ENCODE assay signal across 19 cellular contexts in genomic region chr1:70290248-70290647, GRCh38.
DNase-seq lines count a peak whose midpoint lies in the region; ATAC-seq, FAIRE-seq and TF ChIP-seq lines count a peak whose summit lies in the region.
"Had no signal": no experiment of that assay in that cellular context is flagged by ENCODE, and none has a peak within 500 bp of the region (broad histone marks: within the 10 kb centered on the region; RNA-seq: fewer than 3 reads in every experiment).

No MANE protein-coding gene starts in this region.

- H3K4me1 Mint-ChIP-seq in activated naive CD4-positive, alpha-beta T cell treated with anti-CD3 and anti-CD28 coated beads, Interleukin-2, amount 10 ng/mL, durations not matched to agents 7 days and 5 days = no peaks in the 10 kb centered on the region
- H3K4me1 Mint-ChIP-seq: activated naive CD8-positive, alpha-beta T cell treated with anti-CD3 and anti-CD28 coated beads, Interleukin-2, amount 10 ng/mL, durations not matched to agents 7 days and 5 days had no signal

- H2BK20ac ChIP-seq in IMR-90 (ENCODE audit: low read depth, low read length) = no peak overlapping the region

- ATAC-seq in IMR-90 (ENCODE audit: low read depth) = peak; percentile 77
- no peak for ATAC-seq in GM18511 (IDR thresholded peaks at IDR 0.05; ENCODE audit: unreplicated experiment)
- ATAC-seq: heart right ventricle had no signal

- no peaks in the 10 kb centered on the region for H4K20me1 ChIP-seq in IMR-90 (ENCODE audit: insufficient read depth, low read length)

- peaks cover 12% of the 10 kb centered on the region for H3K36me3 ChIP-seq in IMR-90 (ENCODE audit: control insufficient read depth, insufficient read depth, low read length)
- H3K36me3 ChIP-seq in bronchial epithelial cell (ENCODE audit: control insufficient read depth, insufficient read depth, low read length) = no peaks in the 10 kb centered on the region
- H3K36me3 ChIP-seq: BE2C had no signal

- H3K4ac ChIP-seq in IMR-90 (ENCODE audit: low read depth, low read length) = no peak overlapping the region

- H3K4me3 ChIP-seq in IMR-90 (ENCODE audit: insufficient read depth, low read depth, low read length) (no peak overlapping the region), bronchial epithelial cell (ENCODE audit: low read depth, low read length) (no peak overlapping the region), fibroblast of pulmonary artery (replicated peaks; ENCODE audit: low read depth, low read length) (no peak overlapping the region)
- H3K4me3 ChIP-seq: dorsolateral prefrontal cortex, heart right ventricle had no signal

- H4K91ac ChIP-seq in IMR-90 (ENCODE audit: insufficient read depth, low read depth, low read length) = no peak overlapping the region

- no peak overlapping the region for H2BK120ac ChIP-seq in IMR-90 (ENCODE audit: low read depth, low read length)

- no TSS peak for BruUV-seq in IMR-90 (replicated peaks; lab: Mats Ljungman, UMichigan)

- no peak overlapping the region for H2BK15ac ChIP-seq in IMR-90 (ENCODE audit: low read depth, low read length)

- no peak overlapping the region for H2BK5ac ChIP-seq in IMR-90 (ENCODE audit: low read depth, low read length, poor library complexity, severe bottlenecking)

- intact Hi-C loops in IMR-90 (cut with micrococcal nuclease) = no loop called here

- H2AK9ac ChIP-seq in IMR-90 (replicated peaks; ENCODE audit: low read depth, low read length, poor library complexity) = no peak overlapping the region

- no peaks in the 10 kb centered on the region for H3K9me3 ChIP-seq in IMR-90 (ENCODE audit: control insufficient read depth, insufficient read depth, low read length)
- H3K9me3 ChIP-seq: BE2C, heart right ventricle, neutrophil had no signal

- dilution Hi-C loops in IMR-90 (cut with HindIII; ENCODE audit: low sequenced_read_pairs, unreplicated experiment) = no loop called here

- no CpG with 5 or more reads among the region's 2 CpGs for WGBS in IMR-90 (ENCODE audit: extremely low coverage in 2 of 2, insufficient read length in 1 of 2), 2 experiments

- H3K4me3 Mint-ChIP-seq in activated naive CD4-positive, alpha-beta T cell treated with anti-CD3 and anti-CD28 coated beads, Interleukin-2, amount 10 ng/mL, durations not matched to agents 7 days and 5 days = no peak overlapping the region
- H3K4me3 Mint-ChIP-seq: activated naive CD8-positive, alpha-beta T cell treated with anti-CD3 and anti-CD28 coated beads, Interleukin-2, amount 10 ng/mL, durations not matched to agents 7 days and 5 days had no signal

- H4K5ac ChIP-seq in IMR-90 (ENCODE audit: low read depth, low read length) = no peak overlapping the region

- no peak for TF ChIP-seq POLR2A in IMR-90 (IDR thresholded peaks at IDR 0.05; ENCODE audit: low read depth, low read length)

- DNase-seq in IMR-90 (peak; percentile 71), bronchial epithelial cell (ENCODE audit: low read depth) (peak; percentile 68), fibroblast of pulmonary artery (ENCODE audit: low read depth) (peak; percentile 37), renal cortical epithelial cell (ENCODE audit: low read depth) (peak; percentile 33), 8988T (no peak)
- DNase-seq in activated naive CD4-positive, alpha-beta T cell treated with anti-CD3 and anti-CD28 coated beads, Interleukin-2, amount 10 ng/mL, durations not matched to agents 7 days and 5 days = no peak
- DNase-seq: activated CD4-positive, CD25-positive, alpha-beta regulatory T cell treated with anti-CD3 and anti-CD28 coated beads, Interleukin-2, amount 50 U/mL, for 72 hours; activated naive CD8-positive, alpha-beta T cell treated with anti-CD3 and anti-CD28 coated beads, Interleukin-2, amount 10 ng/mL, durations not matched to agents 7 days and 5 days; BE2C; dorsolateral prefrontal cortex; erythroblast; heart right ventricle; NCI-H146; NCI-H748 treated with DMSO at 0.1 percent for 48 hours; retina had no signal

- no peak overlapping the region for H3K4me2 ChIP-seq in IMR-90 (ENCODE audit: low read depth, low read length)

- H3K27ac ChIP-seq in IMR-90 (ENCODE audit: insufficient read depth, low read length) = no peak overlapping the region
- H3K27ac ChIP-seq: dorsolateral prefrontal cortex, heart right ventricle, HL-60, neutrophil had no signal

- in situ Hi-C loops in IMR-90 (cut with MboI; ENCODE audit: low sequenced_read_pairs) = no loop called here

- no peak overlapping the region for H3K18ac ChIP-seq in IMR-90 (ENCODE audit: low read depth, low read length)

- H3K27ac Mint-ChIP-seq in activated naive CD4-positive, alpha-beta T cell treated with anti-CD3 and anti-CD28 coated beads, Interleukin-2, amount 10 ng/mL, durations not matched to agents 7 days and 5 days = no peak overlapping the region
- H3K27ac Mint-ChIP-seq: activated naive CD8-positive, alpha-beta T cell treated with anti-CD3 and anti-CD28 coated beads, Interleukin-2, amount 10 ng/mL, durations not matched to agents 7 days and 5 days had no signal

- H3K27me3 ChIP-seq in IMR-90 (ENCODE audit: control insufficient read depth, insufficient read depth, low read length) (no peaks in the 10 kb centered on the region), bronchial epithelial cell (ENCODE audit: control insufficient read depth, insufficient read depth, low read length) (no peaks in the 10 kb centered on the region)
- H3K27me3 ChIP-seq: BE2C, dorsolateral prefrontal cortex, heart right ventricle, neutrophil had no signal

- no peak overlapping the region for H3K9ac ChIP-seq in IMR-90 (ENCODE audit: low read depth, low read length)

- peaks cover 2% of the 10 kb centered on the region; the same call in 1 of the 2 replicates for H3K4me1 ChIP-seq in IMR-90 (ENCODE audit: control insufficient read depth, insufficient read depth, low read length)
- H3K4me1 ChIP-seq: BE2C had no signal

- no peak overlapping the region for H2AFZ ChIP-seq in IMR-90 (replicated peaks; ENCODE audit: low read length, poor library complexity)

- no peak for FAIRE-seq in bronchial epithelial cell (lab: Jason Lieb, UNC)
- FAIRE-seq: GM18507 had no signal

- POLR2A ChIA-PET in IMR-90 (lab: Charles Lee; ENCODE audit: unreplicated experiment) = no interaction called here

- TF ChIP-seq RAD21 in IMR-90 (IDR thresholded peaks at IDR 0.05; ENCODE audit: low read length) = no peak

- H3K56ac ChIP-seq in IMR-90 (ENCODE audit: extremely low read depth, insufficient read depth, low read length) = no peak overlapping the region

- peaks cover 4 to 13% of the 10 kb centered on the region in 2 experiments; a peak in 3 of 4 replicates for H3K79me1 ChIP-seq in IMR-90 (ENCODE audit: low read depth in 1 of 2, low read length in 2 of 2)

- no peak overlapping the region for H2AK5ac ChIP-seq in IMR-90 (ENCODE audit: low read depth, low read length)

- H4K8ac ChIP-seq in IMR-90 (ENCODE audit: low read depth in 2 of 2, low read length in 2 of 2) = no peak overlapping the region

- H3K36me3 Mint-ChIP-seq in activated naive CD4-positive, alpha-beta T cell treated with anti-CD3 and anti-CD28 coated beads, Interleukin-2, amount 10 ng/mL, durations not matched to agents 7 days and 5 days = peaks cover 21% of the 10 kb centered on the region

- TF ChIP-seq CTCF in IMR-90 (conservative IDR thresholded peaks at IDR 0.05; ENCODE audit: low read depth, low read length) (no peak), bronchial epithelial cell (IDR thresholded peaks at IDR 0.05; ENCODE audit: insufficient read depth, low read length, severe bottlenecking) (no peak), fibroblast of pulmonary artery (IDR thresholded peaks at IDR 0.05; ENCODE audit: low read length, missing control alignments) (no peak)

- H3K14ac ChIP-seq in IMR-90 (replicated peaks; ENCODE audit: low read depth, low read length) = no peak overlapping the region

- peaks cover 3% of the 10 kb centered on the region; the same call in 1 of the 2 replicates for H3K9me1 ChIP-seq in IMR-90 (ENCODE audit: insufficient read depth, low read length)

- no peak overlapping the region for H3K23ac ChIP-seq in IMR-90 (ENCODE audit: low read depth, low read length)

- H3K9me3 Mint-ChIP-seq in activated naive CD4-positive, alpha-beta T cell treated with anti-CD3 and anti-CD28 coated beads, Interleukin-2, amount 10 ng/mL, durations not matched to agents 7 days and 5 days = no peaks in the 10 kb centered on the region
- H3K9me3 Mint-ChIP-seq: activated naive CD8-positive, alpha-beta T cell treated with anti-CD3 and anti-CD28 coated beads, Interleukin-2, amount 10 ng/mL, durations not matched to agents 7 days and 5 days had no signal

- CTCF ChIA-PET in IMR-90 (lab: Yijun Ruan, JAX) = interaction anchor here (0.6 kb wide), 1 partner anchor 143 kb away, joined by 7 read pairs; no protein-coding TSS in a partner anchor
- CTCF ChIA-PET in activated naive CD4-positive, alpha-beta T cell treated with anti-CD3 and anti-CD28 coated beads, Interleukin-2, amount 10 ng/mL, durations not matched to agents 7 days and 5 days (lab: Charles Lee) = no interaction called here

- H3K27me3 Mint-ChIP-seq in activated naive CD4-positive, alpha-beta T cell treated with anti-CD3 and anti-CD28 coated beads, Interleukin-2, amount 10 ng/mL, durations not matched to agents 7 days and 5 days = no peaks in the 10 kb centered on the region
- H3K27me3 Mint-ChIP-seq: activated naive CD8-positive, alpha-beta T cell treated with anti-CD3 and anti-CD28 coated beads, Interleukin-2, amount 10 ng/mL, durations not matched to agents 7 days and 5 days had no signal

TF ChIP-seq in IMR-90, 13 proteins besides CTCF, POLR2A, EP300 and RAD21:
- TF ChIP-seq MXI1 (IDR thresholded peaks at IDR 0.05; ENCODE audit: borderline replicate concordance, low read depth, low read length) = no peak
- peak; percentile 38; the same call in 1 of the 2 replicates for TF ChIP-seq FOS (IDR thresholded peaks at IDR 0.05; ENCODE audit: low read depth, low read length)

Comparison
In these comparisons a context has a peak if more than half of its experiments do, and no peak if none do; other contexts are left out.
1. DNase-seq: peak in IMR-90 (single experiment), bronchial epithelial cell (single experiment), fibroblast of pulmonary artery (single experiment) and renal cortical epithelial cell (single experiment); none in activated naive CD4-positive, alpha-beta T cell treated with anti-CD3 and anti-CD28 coated beads, Interleukin-2, amount 10 ng/mL, durations not matched to agents 7 days and 5 days (single experiment) and 8988T (single experiment).